ENCODE assay signal across 11 cellular contexts in the genomic region with DNA sequence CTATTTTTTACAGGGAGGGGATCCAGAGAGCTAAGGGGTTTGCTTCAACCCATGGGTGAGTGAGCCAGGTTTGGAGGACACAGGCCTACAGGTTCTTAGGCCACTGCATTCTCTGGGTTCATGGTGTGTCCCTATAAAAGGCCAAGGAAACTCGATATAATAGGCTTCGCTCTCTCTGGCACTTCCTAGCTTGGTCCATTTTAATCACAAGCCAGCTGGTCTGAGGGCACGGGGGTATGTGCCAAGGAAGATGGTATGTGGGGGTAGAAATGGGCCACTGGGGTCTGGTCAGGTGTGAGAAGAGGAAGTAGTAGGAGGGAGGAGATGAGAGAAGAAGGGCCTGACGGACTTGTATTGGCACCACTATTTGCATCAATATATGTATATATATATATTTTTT. TPM values are rescaled to one million over a fixed set of nuclear protein-coding genes. Genes with fewer than 3 reads are reported as not detected.
DNase-seq lines count a peak whose midpoint lies in the region; ATAC-seq and TF ChIP-seq lines count a peak whose summit lies in the region.
"Had no signal": no experiment of that assay in that cellular context is flagged by ENCODE, and none has a peak within 500 bp of the region (broad histone marks: within the 10 kb centered on the region; RNA-seq: fewer than 3 reads in every experiment).

No MANE protein-coding gene starts in this region.

- no peak overlapping the region for H3K14ac ChIP-seq in mesenchymal stem cell (ENCODE audit: low read length in 2 of 2)

- intact Hi-C loops in MCF 10A (cut with micrococcal nuclease), result loop anchor here (5.0 kb wide), 4 partner anchors 43 to 223 kb away; no protein-coding TSS in a partner anchor
- intact Hi-C loops in mammary epithelial cell (cut with micrococcal nuclease), result loop anchor here (5.0 kb wide), 3 partner anchors 53 to 158 kb away; no protein-coding TSS in a partner anchor

- no peak overlapping the region for H2BK120ac ChIP-seq in mesenchymal stem cell (ENCODE audit: low read depth, low read length)

- CTCF ChIA-PET in MCF 10A (lab: Yijun Ruan, JAX), result interaction anchor here (0.6 to 0.7 kb wide), 2 partner anchors 18 to 41 kb away, joined by 3 read pairs; no protein-coding TSS in a partner anchor
- CTCF ChIA-PET in mammary epithelial cell (lab: Charles Lee; ENCODE audit: low non-redundant PET), result no interaction called here
- CTCF ChIA-PET in T-cell (lab: Charles Lee), result no interaction called here
- CTCF ChIA-PET in activated naive CD4-positive, alpha-beta T cell treated with anti-CD3 and anti-CD28 coated beads, Interleukin-2, amount 10 ng/mL, durations not matched to agents 7 days and 5 days (lab: Charles Lee), result interaction anchor here (0.9 to 1.7 kb wide), 4 partner anchors 68 to 676 kb away, joined by 3 to 9 read pairs (median 3); no protein-coding TSS in a partner anchor

- H3K27me3 Mint-ChIP-seq in MCF 10A (ENCODE audit: insufficient read depth, unreplicated experiment), result no peaks in the 10 kb centered on the region
- H3K27me3 Mint-ChIP-seq in T-cell, result no peaks in the 10 kb centered on the region
- H3K27me3 Mint-ChIP-seq in activated naive CD4-positive, alpha-beta T cell treated with anti-CD3 and anti-CD28 coated beads, Interleukin-2, amount 10 ng/mL, durations not matched to agents 7 days and 5 days, result no peaks in the 10 kb centered on the region
- H3K27me3 Mint-ChIP-seq: stimulated activated naive CD8-positive, alpha-beta T cell treated with anti-CD3 and anti-CD28 coated beads, Interleukin-15, Interleukin-2, amounts not matched to agents 100 ng/mL and 50 ng/mL, for 24 hours had no signal

- no peak for DNase-seq in MCF 10A (ENCODE audit: unreplicated experiment)
- DNase-seq in mammary epithelial cell, result no peak
- no peak for DNase-seq in T-cell
- no peak for DNase-seq in mesenchymal stem cell
- no peak for DNase-seq in thoracic aorta (ENCODE audit: low spot score)
- DNase-seq in activated naive CD4-positive, alpha-beta T cell treated with anti-CD3 and anti-CD28 coated beads, Interleukin-2, amount 10 ng/mL, durations not matched to agents 7 days and 5 days, result no peak
- no peak for DNase-seq in activated gamma-delta T cell (lab: John Stamatoyannopoulos, UW)
- DNase-seq in GDM1 (lab: John Stamatoyannopoulos, UW), result no peak
- DNase-seq: NCI-H1105, WERI-Rb-1 had no signal

- peaks cover 37% of the 10 kb centered on the region for H3K4me1 Mint-ChIP-seq in MCF 10A (ENCODE audit: insufficient read depth, unreplicated experiment)
- peaks cover 75 to 79% (median 78%) of the 10 kb centered on the region in 3 donors for H3K4me1 Mint-ChIP-seq in T-cell
- peaks cover 74% of the 10 kb centered on the region for H3K4me1 Mint-ChIP-seq in activated naive CD4-positive, alpha-beta T cell treated with anti-CD3 and anti-CD28 coated beads, Interleukin-2, amount 10 ng/mL, durations not matched to agents 7 days and 5 days

- H2BK15ac ChIP-seq in mesenchymal stem cell (ENCODE audit: low read depth, poor library complexity, severe bottlenecking), result no peak overlapping the region

- dilution Hi-C loops in mammary epithelial cell (cut with HindIII; ENCODE audit: low sequenced_read_pairs), result no loop called here

- TF ChIP-seq CTCF in MCF 10A (IDR thresholded peaks at IDR 0.05; ENCODE audit: unreplicated experiment), result no peak
- no peak for TF ChIP-seq CTCF in mammary epithelial cell (conservative IDR thresholded peaks at IDR 0.05 in 1 of 2, IDR thresholded peaks at IDR 0.05 in 1 of 2; ENCODE audit: extremely low read depth in 1 of 2, insufficient read depth in 1 of 2, low read depth in 1 of 2, low read length in 2 of 2)
- TF ChIP-seq CTCF in thoracic aorta (IDR thresholded peaks at IDR 0.05), result no peak

- H3K18ac ChIP-seq in mesenchymal stem cell (ENCODE audit: low read depth in 1 of 2, low read length in 2 of 2), result peak overlapping the region in 1 of 2 experiments; percentile 6

- H4K91ac ChIP-seq in mesenchymal stem cell (ENCODE audit: low read length), result no peak overlapping the region

- H4K20me1 ChIP-seq in mammary epithelial cell (ENCODE audit: insufficient read depth, low read length), result no peaks in the 10 kb centered on the region

- peaks cover 95% of the 10 kb centered on the region for H3K79me2 ChIP-seq in mammary epithelial cell (ENCODE audit: insufficient read depth, low read length)

- no peaks in the 10 kb centered on the region for H3K9me3 Mint-ChIP-seq in MCF 10A (ENCODE audit: unreplicated experiment)
- H3K9me3 Mint-ChIP-seq in T-cell, result no peaks in the 10 kb centered on the region
- H3K9me3 Mint-ChIP-seq in activated naive CD4-positive, alpha-beta T cell treated with anti-CD3 and anti-CD28 coated beads, Interleukin-2, amount 10 ng/mL, durations not matched to agents 7 days and 5 days, result no peaks in the 10 kb centered on the region
- H3K9me3 Mint-ChIP-seq: stimulated activated naive CD8-positive, alpha-beta T cell treated with anti-CD3 and anti-CD28 coated beads, Interleukin-15, Interleukin-2, amounts not matched to agents 100 ng/mL and 50 ng/mL, for 24 hours had no signal

- no peak overlapping the region for H3K23ac ChIP-seq in mesenchymal stem cell (ENCODE audit: low read length in 2 of 2)

- H3K4me3 Mint-ChIP-seq in MCF 10A (ENCODE audit: unreplicated experiment), result no peak overlapping the region
- H3K4me3 Mint-ChIP-seq in T-cell, result no peak overlapping the region
- no peak overlapping the region for H3K4me3 Mint-ChIP-seq in activated naive CD4-positive, alpha-beta T cell treated with anti-CD3 and anti-CD28 coated beads, Interleukin-2, amount 10 ng/mL, durations not matched to agents 7 days and 5 days
- H3K4me3 Mint-ChIP-seq: stimulated activated naive CD8-positive, alpha-beta T cell treated with anti-CD3 and anti-CD28 coated beads, Interleukin-15, Interleukin-2, amounts not matched to agents 100 ng/mL and 50 ng/mL, for 24 hours had no signal

- WGBS in mammary epithelial cell (ENCODE audit: low coverage, missing lambda C conversion rate), result 78% methylated on average over 4 of the region's 4 CpGs
- 96% methylated on average over 3 of the region's 4 CpGs for WGBS in mesenchymal stem cell

- H3K36me3 Mint-ChIP-seq in MCF 10A (ENCODE audit: insufficient read depth, unreplicated experiment) (no peaks in the 10 kb centered on the region), T-cell (peaks cover 9% of the 10 kb centered on the region)
- peaks cover 31% of the 10 kb centered on the region for H3K36me3 Mint-ChIP-seq in activated naive CD4-positive, alpha-beta T cell treated with anti-CD3 and anti-CD28 coated beads, Interleukin-2, amount 10 ng/mL, durations not matched to agents 7 days and 5 days

- no peaks in the 10 kb centered on the region for H3K79me1 ChIP-seq in mesenchymal stem cell (replicated peaks; ENCODE audit: low read length, poor library complexity, severe bottlenecking)

- no peak overlapping the region for H4K8ac ChIP-seq in mesenchymal stem cell (ENCODE audit: low read length)

- no TSS peak for BruUV-seq in MCF 10A (replicated peaks; lab: Mats Ljungman, UMichigan)
- no TSS peak for BruUV-seq in mammary epithelial cell (replicated peaks; lab: Mats Ljungman, UMichigan)

- in situ Hi-C loops in mammary epithelial cell (cut with MboI; ENCODE audit: low sequenced_read_pairs in 2 of 2), result no loop called here

- H3K9me3 ChIP-seq in mammary epithelial cell (replicated peaks; ENCODE audit: insufficient read depth, low read length) (no peaks in the 10 kb centered on the region), mesenchymal stem cell (ENCODE audit: control insufficient read depth, low read length) (no peaks in the 10 kb centered on the region), thoracic aorta (no peaks in the 10 kb centered on the region)

- H3K27me3 ChIP-seq in mammary epithelial cell (ENCODE audit: insufficient read depth, low read length), result no peaks in the 10 kb centered on the region
- no peaks in the 10 kb centered on the region for H3K27me3 ChIP-seq in mesenchymal stem cell (ENCODE audit: control insufficient read depth in 1 of 2, insufficient read depth in 1 of 2, low read length in 2 of 2)
- H3K27me3 ChIP-seq in thoracic aorta (replicated peaks; ENCODE audit: insufficient read depth), result no peaks in the 10 kb centered on the region

- peak overlapping the region; percentile 84 for H2AK5ac ChIP-seq in mesenchymal stem cell (ENCODE audit: low read length, severe bottlenecking)

- H2BK12ac ChIP-seq in mesenchymal stem cell (ENCODE audit: low read length in 2 of 2), result peak overlapping the region in 1 of 2 experiments; percentile 63

- no peak overlapping the region for H3K4me2 ChIP-seq in mammary epithelial cell (ENCODE audit: insufficient read depth, low read depth, low read length)
- H3K4me2 ChIP-seq in mesenchymal stem cell (ENCODE audit: low read length, poor library complexity, severe bottlenecking), result no peak overlapping the region

- H3K4me1 ChIP-seq in mammary epithelial cell (ENCODE audit: insufficient read depth, low read length), result peaks cover 43% of the 10 kb centered on the region
- H3K4me1 ChIP-seq in mesenchymal stem cell (ENCODE audit: control insufficient read depth, insufficient read depth, low read depth, low read length), result peaks cover 20% of the 10 kb centered on the region
- peaks cover 32 to 70% of the 10 kb centered on the region in 2 donors for H3K4me1 ChIP-seq in thoracic aorta (ENCODE audit: control insufficient read depth in 1 of 2, low read depth in 2 of 2)

- ATAC-seq in T-cell (replicated peaks in 1 of 4), result no peak
- ATAC-seq in thoracic aorta (ENCODE audit: insufficient number of reproducible peaks, low FRiP score, low read depth), result no peak

- no peak overlapping the region for H3K27ac ChIP-seq in mammary epithelial cell (ENCODE audit: insufficient read depth, low read depth, low read length)
- no peak overlapping the region for H3K27ac ChIP-seq in mesenchymal stem cell (ENCODE audit: low read length, poor library complexity, severe bottlenecking)
- peak overlapping the region; percentile 93 to 94 for H3K27ac ChIP-seq in thoracic aorta
- H3K27ac ChIP-seq: WERI-Rb-1 had no signal

- no peak overlapping the region for H3K4ac ChIP-seq in mesenchymal stem cell (ENCODE audit: low read depth in 1 of 2, low read length in 2 of 2)

- H3K9ac ChIP-seq in mammary epithelial cell (ENCODE audit: insufficient read depth, low read length), result no peak overlapping the region
- H3K9ac ChIP-seq in mesenchymal stem cell (ENCODE audit: low read length), result no peak overlapping the region

- H2AFZ ChIP-seq in mammary epithelial cell (ENCODE audit: low read depth, low read length) (no peak overlapping the region), mesenchymal stem cell (ENCODE audit: low read depth, low read length) (no peak overlapping the region)

- POLR2A ChIA-PET in MCF 10A (lab: Yijun Ruan, JAX) (interaction anchor here (0.7 to 1.5 kb wide), 2 partner anchors 15 to 74 kb away, joined by 3 to 8 read pairs; no protein-coding TSS in a partner anchor), T-cell (lab: Charles Lee) (no interaction called here)

- H3K4me3 ChIP-seq in mammary epithelial cell (replicated peaks in 1 of 3; ENCODE audit: insufficient read depth in 1 of 3, low read depth in 2 of 3, low read length in 3 of 3), result no peak overlapping the region
- no peak overlapping the region for H3K4me3 ChIP-seq in mesenchymal stem cell (ENCODE audit: insufficient read depth in 1 of 2, low read depth in 1 of 2, low read length in 2 of 2)
- H3K4me3 ChIP-seq in thoracic aorta, result peak overlapping the region; percentile 97

- H3K27ac Mint-ChIP-seq in MCF 10A (ENCODE audit: low read depth, unreplicated experiment) (peak overlapping the region; percentile 32), T-cell (peak overlapping the region; percentile 65)
- H3K27ac Mint-ChIP-seq in activated naive CD4-positive, alpha-beta T cell treated with anti-CD3 and anti-CD28 coated beads, Interleukin-2, amount 10 ng/mL, durations not matched to agents 7 days and 5 days, result no peak overlapping the region
- H3K27ac Mint-ChIP-seq: stimulated activated naive CD8-positive, alpha-beta T cell treated with anti-CD3 and anti-CD28 coated beads, Interleukin-15, Interleukin-2, amounts not matched to agents 100 ng/mL and 50 ng/mL, for 24 hours had no signal

- no peak overlapping the region for H2BK5ac ChIP-seq in mesenchymal stem cell (ENCODE audit: low read depth, low read length, poor library complexity, severe bottlenecking)

- H3K36me3 ChIP-seq in mammary epithelial cell (ENCODE audit: insufficient read depth, low read length) (no peaks in the 10 kb centered on the region), mesenchymal stem cell (ENCODE audit: control insufficient read depth in 1 of 2, insufficient read depth in 2 of 2, low read depth in 1 of 2, low read length in 2 of 2) (no peaks in the 10 kb centered on the region), thoracic aorta (no peaks in the 10 kb centered on the region)
- H3K36me3 ChIP-seq: WERI-Rb-1 had no signal

RNA-seq across cellular contexts. Expression of a gene that starts 4.9 kb away (rescaled TPM):
- total RNA-seq in MCF 10A (2022), result 16.9 and 19.3 TPM in 2 replicates
- 10 to 100 TPM; 16.7 to 28.3 TPM for total RNA-seq in mammary epithelial cell
- polyA plus RNA-seq in mammary epithelial cell, result 6.3 TPM
- polyA minus RNA-seq in mammary epithelial cell, result 41.9 TPM
- total RNA-seq in T-cell, result 10 to 100 TPM; 24.8 to 36.3 (median 31.3) TPM
- 10.9 TPM for polyA plus RNA-seq in mesenchymal stem cell (2013, experiment 1 of 2)
- 10.4 TPM for polyA plus RNA-seq in mesenchymal stem cell (2013, experiment 2 of 2)
- 10 to 100 TPM; 41.4 to 58.4 TPM for total RNA-seq in thoracic aorta

Comparison
In these comparisons a context has a peak if more than half of its experiments do, and no peak if none do; other contexts are left out.
1. CTCF ChIA-PET loops: an anchor here in MCF 10A (0.6 to 0.7 kb wide) and activated naive CD4-positive, alpha-beta T cell treated with anti-CD3 and anti-CD28 coated beads, Interleukin-2, amount 10 ng/mL, durations not matched to agents 7 days and 5 days (0.9 to 1.7 kb wide); none called in mammary epithelial cell and T-cell.
2. H3K27ac ChIP-seq: peak in thoracic aorta (2 of 2); none in mammary epithelial cell (single experiment) and mesenchymal stem cell (single experiment).